Comparison of ENCODE assay signal across 14 cellular contexts in the genomic region with DNA sequence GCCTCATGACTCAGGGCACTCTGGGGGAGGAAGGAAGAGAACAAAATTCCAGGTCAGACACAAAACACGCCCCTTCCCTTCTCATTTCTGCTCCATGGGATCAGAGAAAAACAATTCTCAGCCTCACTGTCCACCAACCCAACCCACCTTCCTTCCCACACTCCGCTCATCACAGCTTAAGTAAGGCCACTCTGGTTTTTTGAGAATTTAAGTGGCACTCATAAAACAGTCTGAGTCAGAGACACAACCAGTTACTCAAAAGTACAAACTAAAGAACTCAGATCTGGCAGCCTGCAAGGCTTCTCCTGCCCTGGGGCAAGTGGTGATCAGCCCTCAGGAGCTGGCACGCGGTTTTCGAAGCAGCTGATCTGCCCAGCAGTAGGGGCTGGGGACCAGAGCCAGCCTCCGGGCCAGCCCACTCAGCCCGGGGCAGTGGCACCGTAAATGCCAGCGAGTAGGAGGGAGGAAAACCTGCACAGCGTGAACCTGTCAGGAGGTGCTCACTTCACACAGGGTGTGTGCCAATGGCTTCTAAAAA. TPM values are rescaled to one million over a fixed set of nuclear protein-coding genes. Genes with fewer than 3 reads are reported as not detected.
DNase-seq lines count a peak whose midpoint lies in the region; ATAC-seq and TF ChIP-seq lines count a peak whose summit lies in the region.
"Had no signal": no experiment of that assay in that cellular context is flagged by ENCODE, and none has a peak within 500 bp of the region (broad histone marks: within the 10 kb centered on the region; RNA-seq: fewer than 3 reads in every experiment).

No MANE protein-coding gene starts in this region.

- no peaks in the 10 kb centered on the region for H4K20me1 ChIP-seq in GM23248 (ENCODE audit: insufficient read depth)

- no peak overlapping the region for H3K4me3 ChIP-seq in GM23248
- no peak overlapping the region for H3K4me3 ChIP-seq in body of pancreas
- H3K4me3 ChIP-seq in heart right ventricle, result peak overlapping the region in 1 of 10 donors; percentile 10
- H3K4me3 ChIP-seq in tibial nerve, result no peak overlapping the region
- H3K4me3 ChIP-seq: GM12878 had no signal

- H3K27me3 ChIP-seq in GM23248 (replicated peaks; ENCODE audit: insufficient read depth) (peaks cover 14% of the 10 kb centered on the region), body of pancreas (no peaks in the 10 kb centered on the region), heart right ventricle (no peaks in the 10 kb centered on the region), tibial nerve (no peaks in the 10 kb centered on the region)

- TF ChIP-seq EP300 in tibial nerve (IDR thresholded peaks at IDR 0.05), result no peak

- no peaks in the 10 kb centered on the region for H3K9me2 ChIP-seq in GM23248 (ENCODE audit: insufficient read depth)

- H3K4me3 Mint-ChIP-seq in activated naive CD8-positive, alpha-beta T cell treated with anti-CD3 and anti-CD28 coated beads for 36 hours, result no peak overlapping the region
- H3K4me3 Mint-ChIP-seq: activated naive CD4-positive, alpha-beta T cell treated with anti-CD3 and anti-CD28 coated beads, Interleukin-2, amount 10 ng/mL, durations not matched to agents 7 days and 5 days; CD4-positive, alpha-beta T cell had no signal

- DNase-seq in GM23248 (peak; percentile 74), body of pancreas (peak in 1 of 4 donors; percentile 10), heart right ventricle (peak; percentile 75 to 81), renal cortical epithelial cell (ENCODE audit: low read depth) (peak; percentile 94), NOMO-1 (lab: John Stamatoyannopoulos, UW; ENCODE audit: unreplicated experiment in 2 of 2) (no peak), NCI-H774 (lab: John Stamatoyannopoulos, UW) (no peak), tibial nerve (ENCODE audit: low spot score in 2 of 2) (no peak)
- no peak for DNase-seq in activated naive CD8-positive, alpha-beta T cell treated with anti-CD3 and anti-CD28 coated beads for 36 hours
- DNase-seq: activated CD4-positive, alpha-beta T cell treated with anti-CD3 and anti-CD28 coated beads, Interleukin-2, amount 50 U/mL, for 4 hours; activated naive CD4-positive, alpha-beta T cell treated with anti-CD3 and anti-CD28 coated beads, Interleukin-2, amount 10 ng/mL, durations not matched to agents 7 days and 5 days; CD4-positive, alpha-beta T cell; NCI-H2081 treated with DMSO at 0.1 percent for 48 hours had no signal

- H3K4me1 ChIP-seq in GM23248 (ENCODE audit: insufficient read depth), result peaks cover 10% of the 10 kb centered on the region; the same call in 1 of the 2 replicates
- H3K4me1 ChIP-seq in body of pancreas, result peaks cover 4% of the 10 kb centered on the region
- peaks cover 0 to 71% (median 46%) of the 10 kb centered on the region in 9 donors for H3K4me1 ChIP-seq in heart right ventricle
- H3K4me1 ChIP-seq in tibial nerve, result peaks cover 0 to 22% (median 0%) of the 10 kb centered on the region in 4 donors

- H3K4me1 Mint-ChIP-seq in activated naive CD8-positive, alpha-beta T cell treated with anti-CD3 and anti-CD28 coated beads for 36 hours, result peaks cover 8% of the 10 kb centered on the region

- no peak overlapping the region for H3K4me2 ChIP-seq in GM23248 (ENCODE audit: unreplicated experiment)

- H3K27ac ChIP-seq in GM23248, result peak overlapping the region; percentile 19; the same call in 1 of the 2 replicates
- peak overlapping the region in 1 of 4 donors; percentile 14 for H3K27ac ChIP-seq in body of pancreas
- H3K27ac ChIP-seq in heart right ventricle, result peak overlapping the region; percentile 27 to 84 (median 76)
- H3K27ac ChIP-seq in tibial nerve, result peak overlapping the region in 1 of 4 donors; percentile 47

- no peak overlapping the region for H3K27ac Mint-ChIP-seq in activated naive CD8-positive, alpha-beta T cell treated with anti-CD3 and anti-CD28 coated beads for 36 hours
- H3K27ac Mint-ChIP-seq: activated naive CD4-positive, alpha-beta T cell treated with anti-CD3 and anti-CD28 coated beads, Interleukin-2, amount 10 ng/mL, durations not matched to agents 7 days and 5 days; CD4-positive, alpha-beta T cell had no signal

- H3K36me3 Mint-ChIP-seq in activated naive CD8-positive, alpha-beta T cell treated with anti-CD3 and anti-CD28 coated beads for 36 hours, result no peaks in the 10 kb centered on the region
- H3K36me3 Mint-ChIP-seq: activated naive CD4-positive, alpha-beta T cell treated with anti-CD3 and anti-CD28 coated beads, Interleukin-2, amount 10 ng/mL, durations not matched to agents 7 days and 5 days had no signal

- peaks cover 2% of the 10 kb centered on the region for H3K9me3 Mint-ChIP-seq in activated naive CD8-positive, alpha-beta T cell treated with anti-CD3 and anti-CD28 coated beads for 36 hours
- H3K9me3 Mint-ChIP-seq: activated naive CD4-positive, alpha-beta T cell treated with anti-CD3 and anti-CD28 coated beads, Interleukin-2, amount 10 ng/mL, durations not matched to agents 7 days and 5 days; CD4-positive, alpha-beta T cell had no signal

- in situ Hi-C loops in GM23248 (cut with MboI), result no loop called here

- H2AFZ ChIP-seq in GM23248, result no peak overlapping the region

- no peaks in the 10 kb centered on the region for H3K9me3 ChIP-seq in GM23248 (ENCODE audit: low read depth)
- no peaks in the 10 kb centered on the region for H3K9me3 ChIP-seq in body of pancreas
- peaks cover 0 to 15% (median 0%) of the 10 kb centered on the region in 11 donors for H3K9me3 ChIP-seq in heart right ventricle
- no peaks in the 10 kb centered on the region for H3K9me3 ChIP-seq in tibial nerve

- no peaks in the 10 kb centered on the region for H3K36me3 ChIP-seq in GM23248 (ENCODE audit: low read depth)
- H3K36me3 ChIP-seq in body of pancreas (replicated peaks in 1 of 2; ENCODE audit: insufficient read depth in 1 of 2, low read depth in 2 of 2), result no peaks in the 10 kb centered on the region
- no peaks in the 10 kb centered on the region for H3K36me3 ChIP-seq in heart right ventricle
- no peaks in the 10 kb centered on the region for H3K36me3 ChIP-seq in tibial nerve

- H3K27me3 Mint-ChIP-seq in activated naive CD8-positive, alpha-beta T cell treated with anti-CD3 and anti-CD28 coated beads for 36 hours, result peaks cover 4% of the 10 kb centered on the region

- WGBS in GM23248 (ENCODE audit: low coverage in 1 of 2, low lambda C conversion rate in 2 of 2, missing lambda C conversion rate in 2 of 2), 2 experiments, result 62 to 68% methylated on average over 10 of the region's 10 CpGs
- 90 to 92% methylated on average over 10 of the region's 10 CpGs for WGBS in body of pancreas, 2 donors
- 54 to 63% methylated on average over 10 of the region's 10 CpGs for WGBS in heart right ventricle, 2 donors
- 87 to 92% methylated on average over 8 to 10 of the region's 10 CpGs for WGBS in tibial nerve, 2 donors

- peaks cover under 1% of the 10 kb centered on the region; the same call in 1 of the 2 replicates for H3F3A ChIP-seq in GM23248 (ENCODE audit: insufficient read depth)

- no peak overlapping the region for H3K9ac ChIP-seq in GM23248

- ATAC-seq in body of pancreas (peak; percentile 35), heart right ventricle (peak; percentile 84 to 98 (median 93))
- ATAC-seq: GM12878, HepG2 had no signal

- no peaks in the 10 kb centered on the region for H3K79me2 ChIP-seq in GM23248 (ENCODE audit: insufficient read depth)

- no peak for TF ChIP-seq POLR2A in body of pancreas (IDR thresholded peaks at IDR 0.05)
- no peak for TF ChIP-seq POLR2A in tibial nerve (IDR thresholded peaks at IDR 0.05)

- intact Hi-C loops in body of pancreas (cut with DNase I), result loop anchor here (10.0 kb wide), 1 partner anchor 142 kb away; no protein-coding TSS in a partner anchor
- intact Hi-C loops in heart right ventricle (cut with DNase I), result loop anchor here in 8 of 10 donors (2.0 to 10.0 kb wide), 8 partner anchors 18 to 230 kb away; no protein-coding TSS in a partner anchor

- TF ChIP-seq CTCF in body of pancreas (IDR thresholded peaks at IDR 0.05) (no peak), heart right ventricle (IDR thresholded peaks at IDR 0.05) (no peak), tibial nerve (IDR thresholded peaks at IDR 0.05) (no peak)

RNA-seq across cellular contexts. Expression of a gene that starts 39.1 kb away (rescaled TPM):
- 0.54 and 4.3 TPM in 2 replicates for total RNA-seq in GM23248 (2014; rRNA removed; shearing (Covaris generic))
- polyA plus RNA-seq in GM23248 (2016; fragmentation: Nextera tagmentation; extraction: Ambion mirVana) (0.78 and 0.98 TPM in 2 replicates), heart right ventricle (100 to 1,000 TPM; 119 to 363 TPM)
- total RNA-seq in body of pancreas (10 to 100 TPM; 34.6 to 54.7 TPM), heart right ventricle (100 to 1,000 TPM; 522 to 816 (median 606) TPM), renal cortical epithelial cell (31.1 and 77.4 TPM in 2 replicates), tibial nerve (100 to 1,000 TPM; 152 to 373 (median 209) TPM)
- 100 to 1,000 TPM; 114 to 116 TPM for total RNA-seq in activated naive CD8-positive, alpha-beta T cell treated with anti-CD3 and anti-CD28 coated beads for 36 hours

Comparison
In these comparisons a context has a peak if more than half of its experiments do, and no peak if none do; other contexts are left out.
1. DNase-seq: peak in GM23248 (single experiment), heart right ventricle (2 of 2) and renal cortical epithelial cell (single experiment); none in NOMO-1 (0 of 2), NCI-H774 (single experiment), tibial nerve (0 of 2) and activated naive CD8-positive, alpha-beta T cell treated with anti-CD3 and anti-CD28 coated beads for 36 hours (single experiment).